14 cellular contexts compared by ENCODE assay signal in the genomic region with DNA sequence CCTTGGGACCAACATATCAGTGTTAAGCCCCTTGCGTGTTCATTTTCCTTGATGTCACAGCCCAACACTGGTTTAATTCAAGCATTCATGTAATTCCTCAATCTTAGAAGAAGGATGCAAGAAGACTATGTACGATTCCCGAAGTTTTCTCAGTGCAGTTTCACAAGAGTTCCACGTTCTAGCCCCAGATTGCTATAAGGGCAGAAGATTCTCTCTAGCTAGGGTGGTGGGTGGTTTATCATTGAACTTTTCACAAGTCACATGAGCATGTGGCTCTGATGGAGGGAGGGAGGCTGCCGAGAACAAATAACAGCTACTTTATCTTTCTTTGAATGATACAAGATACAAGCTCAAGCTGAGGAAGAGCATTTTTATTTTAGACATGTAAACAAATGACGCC.
A peak's percentile ranks its signal among the peaks of the same experiment; 100 is the strongest.
DNase-seq lines count a peak whose midpoint lies in the region; ATAC-seq, FAIRE-seq and TF ChIP-seq lines count a peak whose summit lies in the region.
"Had no signal": no experiment of that assay in that cellular context is flagged by ENCODE, and none has a peak within 500 bp of the region (broad histone marks: within the 10 kb centered on the region; RNA-seq: fewer than 3 reads in every experiment).

No MANE protein-coding gene starts in this region.

- H3K36me3 ChIP-seq in HepG2 (replicated peaks in 1 of 2; ENCODE audit: control insufficient read depth in 1 of 2, insufficient read depth in 2 of 2, low read length in 2 of 2): no peaks in the 10 kb centered on the region
- no peaks in the 10 kb centered on the region for H3K36me3 ChIP-seq in right lobe of liver
- H3K36me3 ChIP-seq in ectodermal cell (ENCODE audit: control insufficient read depth, insufficient read depth, low read length): no peaks in the 10 kb centered on the region
- no peaks in the 10 kb centered on the region for H3K36me3 ChIP-seq in mucosa of stomach (ENCODE audit: control insufficient read depth, insufficient read depth, low read length)
- H3K36me3 ChIP-seq: BE2C had no signal

- TF ChIP-seq EP300 in HepG2 (IDR thresholded peaks at IDR 0.05; ENCODE audit: low read depth in 2 of 2, low read length in 2 of 2): no peak
- TF ChIP-seq EP300 in HepG2 (CRISPR knock-in tag; IDR thresholded peaks at IDR 0.05; ENCODE audit: borderline replicate concordance): no peak

- in situ Hi-C loops in HepG2 (cut with HindIII; ENCODE audit: extremely low pct_ligation_motif_present, low pct_unique_long_range_greater_than_20kb): no loop called here

- BruUV-seq in HepG2 (replicated peaks; lab: Mats Ljungman, UMichigan): no TSS peak

- POLR2A ChIA-PET in HepG2 (lab: Yijun Ruan, JAX): interaction anchor here (1.1 to 6.9 kb wide), 11 partner anchors 11 to 71 kb away, joined by 4 to 121 read pairs (median 17); no protein-coding TSS in a partner anchor

- H2AFZ ChIP-seq in HepG2 (ENCODE audit: low read length): no peak overlapping the region

- FAIRE-seq in HepG2 (lab: Jason Lieb, UNC) (peak; percentile 80), H54 (lab: Jason Lieb, UNC) (no peak)

- TF ChIP-seq RAD21 in HepG2 (CRISPR knock-in tag; IDR thresholded peaks at IDR 0.05): no peak

- peak overlapping the region; percentile 86 for H3K4me2 ChIP-seq in HepG2 (ENCODE audit: low read depth, low read length)

- H3K9ac ChIP-seq in HepG2 (ENCODE audit: insufficient read depth, low read depth, low read length) (peak overlapping the region; percentile 78), mucosa of stomach (ENCODE audit: low read length) (peak overlapping the region; percentile 69)

- H3K27ac ChIP-seq in HepG2 (ENCODE audit: extremely low read length, insufficient read depth, low read length) (peak overlapping the region; percentile 79), right lobe of liver (no peak overlapping the region), ectodermal cell (ENCODE audit: insufficient read depth, low read depth, low read length, poor library complexity, severe bottlenecking) (peak overlapping the region; percentile 57)
- H3K27ac ChIP-seq: foreskin keratinocyte, RWPE1 had no signal

- TF ChIP-seq POLR2A in HepG2 (IDR thresholded peaks at IDR 0.05; ENCODE audit: insufficient read depth in 1 of 2, low read depth in 2 of 2, low read length in 2 of 2): 0 out of 4 replicates have a peak, but pooled peaks of 1 of the 2 experiments have one; percentile 45
- no peak for TF ChIP-seq POLR2A in right lobe of liver (IDR thresholded peaks at IDR 0.05)
- no peak for TF ChIP-seq POLR2A in H54 (IDR thresholded peaks at IDR 0.05; ENCODE audit: low read depth, low read length)

- H3K9me3 ChIP-seq in HepG2 (ENCODE audit: low read length) (no peaks in the 10 kb centered on the region), right lobe of liver (no peaks in the 10 kb centered on the region), ectodermal cell (ENCODE audit: control insufficient read depth, low read length) (no peaks in the 10 kb centered on the region), mucosa of stomach (ENCODE audit: control insufficient read depth, low read length) (no peaks in the 10 kb centered on the region)
- H3K9me3 ChIP-seq: BE2C had no signal

- no peaks in the 10 kb centered on the region; a peak in 2 of 5 replicates for H3K27me3 ChIP-seq in HepG2 (ENCODE audit: control insufficient read depth in 1 of 2, insufficient read depth in 2 of 2, low read length in 2 of 2)
- no peaks in the 10 kb centered on the region for H3K27me3 ChIP-seq in right lobe of liver
- H3K27me3 ChIP-seq in ectodermal cell (ENCODE audit: control insufficient read depth, insufficient read depth, low read length, poor library complexity, severe bottlenecking): no peaks in the 10 kb centered on the region
- no peaks in the 10 kb centered on the region for H3K27me3 ChIP-seq in mucosa of stomach (ENCODE audit: control insufficient read depth, insufficient read depth, low read length)
- H3K27me3 ChIP-seq: foreskin keratinocyte had no signal

- H4K20me1 ChIP-seq in HepG2 (ENCODE audit: insufficient read depth, low read length): no peaks in the 10 kb centered on the region

- CTCF ChIA-PET in HepG2 (lab: Yijun Ruan, JAX; ENCODE audit: low intra/inter-chr PET ratio, low total read pairs): no interaction called here

- H3K4me3 ChIP-seq in HepG2 (replicated peaks in 1 of 3; ENCODE audit: insufficient read depth in 1 of 3, low read depth in 2 of 3, low read length in 3 of 3): peak overlapping the region; percentile 60 to 84 (median 64)
- peak overlapping the region in 1 of 3 donors; percentile 53 for H3K4me3 ChIP-seq in right lobe of liver
- peak overlapping the region; percentile 49 for H3K4me3 ChIP-seq in ectodermal cell (ENCODE audit: insufficient read depth, low read depth, low read length)
- peak overlapping the region; percentile 39 for H3K4me3 ChIP-seq in mucosa of stomach (ENCODE audit: low read length)

- intact Hi-C loops in HepG2 (cut with micrococcal nuclease; ENCODE audit: unreplicated experiment) (loop anchor here (1.0 to 5.0 kb wide), 3 partner anchors 16 to 64 kb away; no protein-coding TSS in a partner anchor), right lobe of liver (cut with DNase I) (no loop called here)

- WGBS in HepG2 (ENCODE audit: low lambda C conversion rate): 1% methylated on average over 6 of the region's 6 CpGs
- WGBS in right lobe of liver (ENCODE audit: insufficient coverage, low coverage, low lambda C conversion rate, missing lambda C conversion rate): 62% methylated on average over 6 of the region's 6 CpGs
- WGBS in ectodermal cell, 2 experiments: 64 to 74% methylated on average over 4 to 5 of the region's 6 CpGs

- no peak for ATAC-seq in HepG2
- ATAC-seq in right lobe of liver: no peak
- ATAC-seq: activated CD8-positive, alpha-beta T cell treated with anti-CD3 and anti-CD28 coated beads, Interleukin-2, amount 10 ng/mL, durations not matched to agents 7 days and 5 days; foreskin keratinocyte had no signal

- peaks cover 62% of the 10 kb centered on the region for H3K79me2 ChIP-seq in HepG2 (ENCODE audit: insufficient read depth, low read length)

- H3K4me1 ChIP-seq in HepG2 (ENCODE audit: insufficient read depth, low read length) (peaks cover 50% of the 10 kb centered on the region), right lobe of liver (peaks cover 0 to 26% (median 1%) of the 10 kb centered on the region in 4 donors), ectodermal cell (ENCODE audit: control insufficient read depth, insufficient read depth, low read length) (peaks cover 30% of the 10 kb centered on the region), mucosa of stomach (ENCODE audit: control insufficient read depth, insufficient read depth, low read length) (peaks cover 5% of the 10 kb centered on the region)
- H3K4me1 ChIP-seq: BE2C, foreskin keratinocyte had no signal

- TF ChIP-seq CTCF in HepG2 (CRISPR knock-in tag; IDR thresholded peaks at IDR 0.05) (no peak), right lobe of liver (IDR thresholded peaks at IDR 0.05) (no peak)

- peak; percentile 53 for DNase-seq in HepG2 (ENCODE audit: low spot score)
- no peak for DNase-seq in right lobe of liver
- no peak for DNase-seq in NCI-H446 treated with DMSO at 0.1 percent for 48 hours (lab: John Stamatoyannopoulos, UW)
- no peak for DNase-seq in T-helper 2 cell
- DNase-seq in DMS153 (lab: John Stamatoyannopoulos, UW): no peak
- DNase-seq in H54 (ENCODE audit: insufficient read length, low spot score): no peak
- DNase-seq: activated CD8-positive, alpha-beta T cell treated with anti-CD3 and anti-CD28 coated beads, Interleukin-2, amount 10 ng/mL, durations not matched to agents 7 days and 5 days; activated naive CD4-positive, alpha-beta T cell treated with Interleukin-2 at 50 U/mL for 16 hours; BE2C; foreskin keratinocyte; kidney glomerular epithelial cell had no signal

TF ChIP-seq in HepG2, 621 proteins besides CTCF, POLR2A, EP300 and RAD21 (continues in another document):
- TF ChIP-seq KLF13 (CRISPR knock-in tag; IDR thresholded peaks at IDR 0.05): no peak
- TF ChIP-seq, protein P1, sequence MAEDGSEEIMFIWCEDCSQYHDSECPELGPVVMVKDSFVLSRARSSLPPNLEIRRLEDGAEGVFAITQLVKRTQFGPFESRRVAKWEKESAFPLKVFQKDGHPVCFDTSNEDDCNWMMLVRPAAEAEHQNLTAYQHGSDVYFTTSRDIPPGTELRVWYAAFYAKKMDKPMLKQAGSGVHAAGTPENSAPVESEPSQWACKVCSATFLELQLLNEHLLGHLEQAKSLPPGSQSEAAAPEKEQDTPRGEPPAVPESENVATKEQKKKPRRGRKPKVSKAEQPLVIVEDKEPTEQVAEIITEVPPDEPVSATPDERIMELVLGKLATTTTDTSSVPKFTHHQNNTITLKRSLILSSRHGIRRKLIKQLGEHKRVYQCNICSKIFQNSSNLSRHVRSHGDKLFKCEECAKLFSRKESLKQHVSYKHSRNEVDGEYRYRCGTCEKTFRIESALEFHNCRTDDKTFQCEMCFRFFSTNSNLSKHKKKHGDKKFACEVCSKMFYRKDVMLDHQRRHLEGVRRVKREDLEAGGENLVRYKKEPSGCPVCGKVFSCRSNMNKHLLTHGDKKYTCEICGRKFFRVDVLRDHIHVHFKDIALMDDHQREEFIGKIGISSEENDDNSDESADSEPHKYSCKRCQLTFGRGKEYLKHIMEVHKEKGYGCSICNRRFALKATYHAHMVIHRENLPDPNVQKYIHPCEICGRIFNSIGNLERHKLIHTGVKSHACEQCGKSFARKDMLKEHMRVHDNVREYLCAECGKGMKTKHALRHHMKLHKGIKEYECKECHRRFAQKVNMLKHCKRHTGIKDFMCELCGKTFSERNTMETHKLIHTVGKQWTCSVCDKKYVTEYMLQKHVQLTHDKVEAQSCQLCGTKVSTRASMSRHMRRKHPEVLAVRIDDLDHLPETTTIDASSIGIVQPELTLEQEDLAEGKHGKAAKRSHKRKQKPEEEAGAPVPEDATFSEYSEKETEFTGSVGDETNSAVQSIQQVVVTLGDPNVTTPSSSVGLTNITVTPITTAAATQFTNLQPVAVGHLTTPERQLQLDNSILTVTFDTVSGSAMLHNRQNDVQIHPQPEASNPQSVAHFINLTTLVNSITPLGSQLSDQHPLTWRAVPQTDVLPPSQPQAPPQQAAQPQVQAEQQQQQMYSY (CRISPR knock-in tag; IDR thresholded peaks at IDR 0.05): 0 out of 2 replicates have a peak, but pooled peaks have one; percentile 12
- no peak for TF ChIP-seq CCAR2 (optimal IDR thresholded peaks at IDR 0.05; ENCODE audit: low read depth, low read length)
- TF ChIP-seq ZNF180 (CRISPR knock-in tag; IDR thresholded peaks at IDR 0.05; ENCODE audit: borderline replicate concordance, low read depth): no peak

Comparison
In these comparisons a context has a peak if more than half of its experiments do, and no peak if none do; other contexts are left out.
1. H3K27ac ChIP-seq: peak in HepG2 (single experiment) and ectodermal cell (single experiment); none in right lobe of liver (0 of 3).